12 cellular contexts compared by ENCODE assay signal in the genomic region with DNA sequence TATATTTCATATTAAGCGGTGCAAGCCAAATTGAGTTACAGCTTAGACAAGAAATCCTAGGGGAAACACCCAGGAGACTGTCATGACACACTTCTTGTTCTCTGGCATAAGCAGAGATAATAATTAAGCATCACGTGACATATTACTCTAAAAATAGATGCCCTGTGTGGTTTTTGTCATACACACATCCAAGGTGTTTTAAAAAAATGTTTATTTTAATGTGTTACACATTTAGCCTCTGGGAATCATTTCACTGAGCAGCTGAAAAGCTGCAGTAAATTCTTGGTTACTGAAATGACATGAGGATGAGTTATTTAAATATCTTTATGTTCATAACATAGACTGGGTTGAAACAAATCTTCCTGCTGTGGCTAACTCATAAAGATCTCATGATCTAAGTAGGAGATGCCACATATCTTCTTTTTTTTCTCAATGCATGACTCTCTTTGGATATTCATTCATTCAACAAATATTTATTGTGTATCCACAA. TPM values are rescaled to one million over a fixed set of nuclear protein-coding genes. Genes with fewer than 3 reads are reported as not detected.
A peak's percentile ranks its signal among the peaks of the same experiment; 100 is the strongest.
DNase-seq lines count a peak whose midpoint lies in the region; ATAC-seq, FAIRE-seq and TF ChIP-seq lines count a peak whose summit lies in the region.
"Had no signal": no experiment of that assay in that cellular context is flagged by ENCODE, and none has a peak within 500 bp of the region (broad histone marks: within the 10 kb centered on the region; RNA-seq: fewer than 3 reads in every experiment).

No MANE protein-coding gene starts in this region.

- no peaks in the 10 kb centered on the region for H3F3A ChIP-seq in SK-N-SH (replicated peaks; ENCODE audit: insufficient read depth)

- peaks cover 46% of the 10 kb centered on the region for H3K4me1 Mint-ChIP-seq in CD8-positive, alpha-beta T cell (ENCODE audit: low read depth)

- intact Hi-C loops in CD8-positive, alpha-beta T cell (cut with DNase I, micrococcal nuclease) = loop anchor here in 1 of 2 experiments (2.0 kb wide), 1 partner anchor 15 kb away; no protein-coding TSS in a partner anchor
- intact Hi-C loops in thyroid gland (cut with DNase I) = no loop called here

- no peak overlapping the region for H3K27ac ChIP-seq in CD8-positive, alpha-beta T cell (ENCODE audit: low read depth, low read length)
- no peak overlapping the region for H3K27ac ChIP-seq in thyroid gland
- no peak overlapping the region for H3K27ac ChIP-seq in SK-N-SH (ENCODE audit: low read depth in 2 of 2, low read length in 1 of 2)
- H3K27ac ChIP-seq: skin epidermis had no signal

- H3K9ac ChIP-seq in SK-N-SH = no peak overlapping the region

- H3K27ac Mint-ChIP-seq in CD8-positive, alpha-beta T cell = peak overlapping the region; percentile 29
- H3K27ac Mint-ChIP-seq: activated T-helper 2 cell treated with anti-CD3 and anti-CD28 coated beads, Interferon-gamma antibody, Interleukin-2, Interleukin-4, amounts not matched to agents 10 μg/mL and 5 μg/mL and 100 μg/mL, durations not matched to agents 14 hours and 24 hours and 36 hours had no signal

- H3K79me2 ChIP-seq in SK-N-SH (ENCODE audit: insufficient read depth) = no peaks in the 10 kb centered on the region

- H3K4me3 Mint-ChIP-seq in CD8-positive, alpha-beta T cell = peak overlapping the region; percentile 6

- peak; percentile 29 for FAIRE-seq in endometrium (lab: Jason Lieb, UNC)

- H3K4me2 ChIP-seq in SK-N-SH = no peak overlapping the region

- no peak for TF ChIP-seq POLR2A in thyroid gland (IDR thresholded peaks at IDR 0.05)

- H3K9me3 Mint-ChIP-seq in CD8-positive, alpha-beta T cell = peaks cover 15% of the 10 kb centered on the region

- DNase-seq in CD8-positive, alpha-beta T cell = no peak
- DNase-seq in thyroid gland (no peak), SK-N-SH (no peak), CD1c-positive myeloid dendritic cell (ENCODE audit: extremely low spot score) (no peak), H7 (no peak)

- H3K27me3 Mint-ChIP-seq in CD8-positive, alpha-beta T cell (ENCODE audit: low read depth) = no peaks in the 10 kb centered on the region

- WGBS in thyroid gland, 2 donors = 70 to 77% methylated on average over 2 of the region's 2 CpGs
- 9% methylated on average over 2 of the region's 2 CpGs for WGBS in SK-N-SH (ENCODE audit: low lambda C conversion rate)

- H2AFZ ChIP-seq in SK-N-SH (ENCODE audit: low read depth) = no peak overlapping the region; the same call in 1 of the 2 replicates

- H4K20me1 ChIP-seq in SK-N-SH (ENCODE audit: insufficient read depth) = no peaks in the 10 kb centered on the region

- H3K36me3 Mint-ChIP-seq in CD8-positive, alpha-beta T cell = peaks cover 28% of the 10 kb centered on the region

- no peak for TF ChIP-seq CTCF in CD8-positive, alpha-beta T cell (IDR thresholded peaks at IDR 0.05)
- TF ChIP-seq CTCF in thyroid gland (IDR thresholded peaks at IDR 0.05) (no peak), SK-N-SH (IDR thresholded peaks at IDR 0.05) (no peak)

- peaks cover 29% of the 10 kb centered on the region for H3K4me1 ChIP-seq in CD8-positive, alpha-beta T cell (ENCODE audit: insufficient read depth, low read length)
- H3K4me1 ChIP-seq in thyroid gland (no peaks in the 10 kb centered on the region), SK-N-SH (ENCODE audit: control insufficient read depth in 1 of 2, insufficient read depth in 2 of 2, low read depth in 1 of 2, low read length in 1 of 2) (no peaks in the 10 kb centered on the region)

- TF ChIP-seq RAD21 in SK-N-SH (IDR thresholded peaks at IDR 0.05; ENCODE audit: low read length) = no peak

- no peak for TF ChIP-seq EP300 in SK-N-SH (IDR thresholded peaks at IDR 0.05; ENCODE audit: borderline replicate concordance in 1 of 2, low read depth in 1 of 2, low read length in 1 of 2)

- H3K27me3 ChIP-seq in CD8-positive, alpha-beta T cell (ENCODE audit: insufficient read depth, low read length) = no peaks in the 10 kb centered on the region
- no peaks in the 10 kb centered on the region for H3K27me3 ChIP-seq in thyroid gland
- no peaks in the 10 kb centered on the region for H3K27me3 ChIP-seq in SK-N-SH (ENCODE audit: insufficient read depth)
- H3K27me3 ChIP-seq in H7 (ENCODE audit: control insufficient read depth, insufficient read depth, low read length) = no peaks in the 10 kb centered on the region

- ATAC-seq in CD8-positive, alpha-beta T cell = no peak
- ATAC-seq in GM19395 (IDR thresholded peaks at IDR 0.05; ENCODE audit: unreplicated experiment) (peak; percentile 59), HG03097 (IDR thresholded peaks at IDR 0.05; ENCODE audit: low FRiP score, unreplicated experiment) (peak; percentile 71)

- H3K9me2 ChIP-seq in SK-N-SH = no peaks in the 10 kb centered on the region

- no peaks in the 10 kb centered on the region for H3K36me3 ChIP-seq in CD8-positive, alpha-beta T cell (ENCODE audit: insufficient read depth, low read length)
- H3K36me3 ChIP-seq in thyroid gland (no peaks in the 10 kb centered on the region), SK-N-SH (replicated peaks in 1 of 2; ENCODE audit: control insufficient read depth in 1 of 2, insufficient read depth in 2 of 2, low read length in 1 of 2) (no peaks in the 10 kb centered on the region), H7 (replicated peaks; ENCODE audit: control insufficient read depth, insufficient read depth, low read length) (no peaks in the 10 kb centered on the region)

- H3K4me3 ChIP-seq in CD8-positive, alpha-beta T cell (ENCODE audit: low read depth, low read length) = no peak overlapping the region
- H3K4me3 ChIP-seq in thyroid gland (replicated peaks in 1 of 3) = no peak overlapping the region
- no peak overlapping the region for H3K4me3 ChIP-seq in SK-N-SH (ENCODE audit: low read depth in 2 of 2, low read length in 1 of 2)
- H3K4me3 ChIP-seq in H7 (ENCODE audit: insufficient read depth, low read depth, low read length) = no peak overlapping the region
- H3K4me3 ChIP-seq: skin epidermis had no signal

- POLR2A ChIA-PET in CD8-positive, alpha-beta T cell (lab: Charles Lee) = interaction anchor here (0.6 to 2.1 kb wide), 2 partner anchors 18 to 23 kb away, joined by 4 to 5 read pairs; no protein-coding TSS in a partner anchor
- POLR2A ChIA-PET in SK-N-SH (lab: Yijun Ruan, JAX) = no interaction called here

- no peaks in the 10 kb centered on the region for H3K9me3 ChIP-seq in CD8-positive, alpha-beta T cell (ENCODE audit: low read length)
- H3K9me3 ChIP-seq in thyroid gland = no peaks in the 10 kb centered on the region
- H3K9me3 ChIP-seq in SK-N-SH = no peaks in the 10 kb centered on the region

- CTCF ChIA-PET in CD8-positive, alpha-beta T cell (lab: Charles Lee) = interaction anchor here (2.1 kb wide), 1 partner anchor 36 kb away, joined by 9 read pairs; no protein-coding TSS in a partner anchor
- CTCF ChIA-PET in SK-N-SH (lab: Yijun Ruan, JAX) = interaction anchor here (1.3 kb wide), 1 partner anchor 27 kb away, joined by 5 read pairs; no protein-coding TSS in a partner anchor

TF ChIP-seq in SK-N-SH, 30 proteins besides CTCF, POLR2A, EP300 and RAD21:
- TF ChIP-seq FOXM1 (IDR thresholded peaks at IDR 0.05; ENCODE audit: low read depth) (no peak), TEAD4 (IDR thresholded peaks at IDR 0.05; ENCODE audit: borderline replicate concordance, insufficient read depth) (no peak), GATA2 (CRISPR knock-in tag; IDR thresholded peaks at IDR 0.05) (no peak), TCF12 (IDR thresholded peaks at IDR 0.05) (no peak), CHD2 (IDR thresholded peaks at IDR 0.05; ENCODE audit: low read length, partially characterized antibody) (no peak), FOXJ3 (CRISPR knock-in tag; IDR thresholded peaks at IDR 0.05) (no peak)
TF ChIP-seq in SK-N-SH: peak in this region for 0.

RNA-seq across cellular contexts. Expression of gene ERMN, which starts 38.0 kb away (rescaled TPM):
- 10 to 100 TPM; 20.7 to 23.6 TPM for total RNA-seq in CD8-positive, alpha-beta T cell
- under 1 TPM in 1 of 4 donors, not detected in 3; 0.49 TPM for total RNA-seq in thyroid gland
- not detected in 2 replicates for polyA plus RNA-seq in SK-N-SH (2012; rRNA removed)
- polyA plus RNA-seq in SK-N-SH (2012; cell fraction: cytosol; rRNA removed) = not detected in 2 replicates
- polyA plus RNA-seq in SK-N-SH (2012; cell fraction: nucleus; rRNA removed) = not detected in 2 replicates
- total RNA-seq in H7 (2014; rRNA removed; shearing (Covaris generic)) = 0.04 and 0.31 TPM in 2 replicates
- total RNA-seq: glomerular endothelial cell, NCI-H460 had no signal

Comparison
In these comparisons a context has a peak if more than half of its experiments do, and no peak if none do; other contexts are left out.
1. RNA of gene ERMN, which starts 38.0 kb away (total RNA-seq): 20.7 to 23.6 TPM in CD8-positive, alpha-beta T cell; 0.04 to 0.31 TPM in H7 and 0.49 TPM in thyroid gland; every median in the first group is over 10 times any median in the second.